In the genomic region with DNA sequence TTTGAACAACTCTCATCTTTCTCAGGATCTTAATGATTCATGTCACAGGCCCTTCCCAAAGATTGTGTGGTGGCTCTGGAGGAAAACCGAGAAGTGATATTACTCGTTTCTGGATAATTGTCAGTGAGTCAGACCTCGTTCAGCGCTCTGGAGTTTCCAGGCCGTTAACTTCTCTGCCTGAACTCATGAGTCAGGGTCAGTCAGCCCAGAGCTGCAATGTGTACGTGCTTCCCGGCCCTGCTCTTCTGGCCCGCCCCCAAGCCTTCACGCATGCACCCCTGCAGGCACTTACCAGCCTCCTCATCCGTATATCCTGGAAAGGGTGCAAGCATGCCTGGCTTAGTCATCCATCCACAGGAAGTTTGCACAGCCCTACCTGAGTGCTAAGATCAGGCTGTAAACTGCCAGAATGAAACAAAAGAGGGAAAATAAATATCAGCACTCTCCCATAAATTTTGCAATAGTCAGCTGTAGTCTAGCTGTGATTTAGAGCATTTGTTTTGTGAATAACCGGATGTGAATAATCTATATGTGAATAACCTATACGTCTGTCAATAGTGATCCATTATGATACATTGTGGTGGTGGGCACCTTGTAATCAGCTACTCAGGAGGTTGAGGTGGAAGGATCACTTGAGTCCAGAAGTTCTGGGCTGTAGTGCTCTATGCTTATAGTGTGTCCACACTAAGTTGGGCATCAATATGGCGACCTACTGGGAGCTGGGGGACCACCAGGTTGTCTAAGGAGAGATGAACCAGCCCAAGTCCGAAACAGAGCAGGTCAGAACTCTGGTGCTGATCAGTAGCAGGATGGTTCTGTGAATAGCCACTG, we compare ENCODE assay signal across 1 cellular context.
A peak's percentile ranks its signal among the peaks of the same experiment; 100 is the strongest.
TF ChIP-seq lines count a peak whose summit lies in the region.

No MANE protein-coding gene starts in this region.

TF ChIP-seq in K562, 482 proteins besides CTCF, POLR2A, EP300 and RAD21 (continued from another document):
- TF ChIP-seq, protein P1, sequence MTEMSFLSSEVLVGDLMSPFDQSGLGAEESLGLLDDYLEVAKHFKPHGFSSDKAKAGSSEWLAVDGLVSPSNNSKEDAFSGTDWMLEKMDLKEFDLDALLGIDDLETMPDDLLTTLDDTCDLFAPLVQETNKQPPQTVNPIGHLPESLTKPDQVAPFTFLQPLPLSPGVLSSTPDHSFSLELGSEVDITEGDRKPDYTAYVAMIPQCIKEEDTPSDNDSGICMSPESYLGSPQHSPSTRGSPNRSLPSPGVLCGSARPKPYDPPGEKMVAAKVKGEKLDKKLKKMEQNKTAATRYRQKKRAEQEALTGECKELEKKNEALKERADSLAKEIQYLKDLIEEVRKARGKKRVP (CRISPR knock-in tag; IDR thresholded peaks at IDR 0.05) = no peak
- TF ChIP-seq JUND (IDR thresholded peaks at IDR 0.05; ENCODE audit: borderline replicate concordance, low read depth, low read length) = peak; percentile 90
- peak; percentile 88 for TF ChIP-seq JUND (tag; IDR thresholded peaks at IDR 0.05; ENCODE audit: borderline replicate concordance, low read depth, low read length)
- peak; percentile 53; the same call in 1 of the 2 replicates for TF ChIP-seq MITF (IDR thresholded peaks at IDR 0.05)
- TF ChIP-seq SNIP1 (IDR thresholded peaks at IDR 0.05; ENCODE audit: low read depth) = no peak
- TF ChIP-seq ARHGAP35 (IDR thresholded peaks at IDR 0.05; ENCODE audit: partially characterized antibody) = no peak
- no peak for TF ChIP-seq ZNF76 (CRISPR knock-in tag; IDR thresholded peaks at IDR 0.05; ENCODE audit: borderline replicate concordance)
- TF ChIP-seq ZKSCAN8 (CRISPR knock-in tag; IDR thresholded peaks at IDR 0.05) = no peak
- TF ChIP-seq HBP1 (CRISPR knock-in tag; IDR thresholded peaks at IDR 0.05) = no peak
- TF ChIP-seq THRAP3 (IDR thresholded peaks at IDR 0.05; ENCODE audit: borderline replicate concordance) = no peak
- TF ChIP-seq ZNF707 (CRISPR knock-in tag; conservative IDR thresholded peaks at IDR 0.05) = no peak
- TF ChIP-seq, protein P2, sequence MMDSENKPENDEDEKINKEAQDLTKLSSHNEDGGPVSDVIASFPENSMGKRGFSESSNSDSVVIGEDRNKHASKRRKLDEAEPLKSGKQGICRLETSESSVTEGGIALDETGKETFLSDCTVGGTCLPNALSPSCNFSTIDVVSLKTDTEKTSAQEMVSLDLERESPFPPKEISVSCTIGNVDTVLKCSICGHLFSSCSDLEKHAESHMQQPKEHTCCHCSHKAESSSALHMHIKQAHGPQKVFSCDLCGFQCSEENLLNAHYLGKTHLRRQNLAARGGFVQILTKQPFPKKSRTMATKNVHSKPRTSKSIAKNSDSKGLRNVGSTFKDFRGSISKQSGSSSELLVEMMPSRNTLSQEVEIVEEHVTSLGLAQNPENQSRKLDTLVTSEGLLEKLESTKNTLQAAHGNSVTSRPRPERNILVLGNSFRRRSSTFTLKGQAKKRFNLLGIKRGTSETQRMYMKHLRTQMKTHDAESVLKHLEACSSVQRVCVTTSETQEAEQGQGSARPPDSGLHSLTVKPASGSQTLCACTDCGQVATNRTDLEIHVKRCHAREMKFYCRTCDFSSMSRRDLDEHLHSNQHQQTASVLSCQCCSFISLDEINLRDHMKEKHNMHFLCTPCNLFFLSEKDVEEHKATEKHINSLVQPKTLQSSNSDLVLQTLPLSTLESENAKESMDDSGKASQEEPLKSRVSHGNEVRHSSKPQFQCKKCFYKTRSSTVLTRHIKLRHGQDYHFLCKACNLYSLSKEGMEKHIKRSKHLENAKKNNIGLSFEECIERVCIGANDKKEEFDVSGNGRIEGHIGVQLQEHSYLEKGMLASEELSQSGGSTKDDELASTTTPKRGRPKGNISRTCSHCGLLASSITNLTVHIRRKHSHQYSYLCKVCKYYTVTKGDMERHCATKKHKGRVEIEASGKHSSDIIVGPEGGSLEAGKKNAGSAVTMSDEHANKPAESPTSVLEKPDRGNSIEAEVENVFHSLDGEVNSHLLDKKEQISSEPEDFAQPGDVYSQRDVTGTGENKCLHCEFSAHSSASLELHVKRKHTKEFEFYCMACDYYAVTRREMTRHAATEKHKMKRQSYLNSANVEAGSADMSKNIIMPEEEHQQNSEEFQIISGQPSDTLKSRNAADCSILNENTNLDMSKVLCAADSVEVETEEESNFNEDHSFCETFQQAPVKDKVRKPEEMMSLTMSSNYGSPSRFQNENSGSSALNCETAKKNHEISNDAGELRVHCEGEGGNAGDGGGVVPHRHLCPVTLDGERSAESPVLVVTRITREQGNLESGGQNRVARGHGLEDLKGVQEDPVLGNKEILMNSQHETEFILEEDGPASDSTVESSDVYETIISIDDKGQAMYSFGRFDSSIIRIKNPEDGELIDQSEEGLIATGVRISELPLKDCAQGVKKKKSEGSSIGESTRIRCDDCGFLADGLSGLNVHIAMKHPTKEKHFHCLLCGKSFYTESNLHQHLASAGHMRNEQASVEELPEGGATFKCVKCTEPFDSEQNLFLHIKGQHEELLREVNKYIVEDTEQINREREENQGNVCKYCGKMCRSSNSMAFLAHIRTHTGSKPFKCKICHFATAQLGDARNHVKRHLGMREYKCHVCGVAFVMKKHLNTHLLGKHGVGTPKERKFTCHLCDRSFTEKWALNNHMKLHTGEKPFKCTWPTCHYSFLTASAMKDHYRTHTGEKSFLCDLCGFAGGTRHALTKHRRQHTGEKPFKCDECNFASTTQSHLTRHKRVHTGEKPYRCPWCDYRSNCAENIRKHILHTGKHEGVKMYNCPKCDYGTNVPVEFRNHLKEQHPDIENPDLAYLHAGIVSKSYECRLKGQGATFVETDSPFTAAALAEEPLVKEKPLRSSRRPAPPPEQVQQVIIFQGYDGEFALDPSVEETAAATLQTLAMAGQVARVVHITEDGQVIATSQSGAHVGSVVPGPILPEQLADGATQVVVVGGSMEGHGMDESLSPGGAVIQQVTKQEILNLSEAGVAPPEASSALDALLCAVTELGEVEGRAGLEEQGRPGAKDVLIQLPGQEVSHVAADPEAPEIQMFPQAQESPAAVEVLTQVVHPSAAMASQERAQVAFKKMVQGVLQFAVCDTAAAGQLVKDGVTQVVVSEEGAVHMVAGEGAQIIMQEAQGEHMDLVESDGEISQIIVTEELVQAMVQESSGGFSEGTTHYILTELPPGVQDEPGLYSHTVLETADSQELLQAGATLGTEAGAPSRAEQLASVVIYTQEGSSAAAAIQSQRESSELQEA (IDR thresholded peaks at IDR 0.05; ENCODE audit: low read depth) = no peak
- TF ChIP-seq GABPB2 (CRISPR knock-in tag; conservative IDR thresholded peaks at IDR 0.05) = no peak
- TF ChIP-seq SNRNP70 (optimal IDR thresholded peaks at IDR 0.05; ENCODE audit: low read depth, low read length) = no peak
- peak; percentile 32 to 57; a peak in 2 of 4 replicates for TF ChIP-seq FOXK2 (conservative IDR thresholded peaks at IDR 0.05 in 1 of 2, IDR thresholded peaks at IDR 0.05 in 1 of 2; ENCODE audit: low read depth in 2 of 2)
- TF ChIP-seq, protein P3, sequence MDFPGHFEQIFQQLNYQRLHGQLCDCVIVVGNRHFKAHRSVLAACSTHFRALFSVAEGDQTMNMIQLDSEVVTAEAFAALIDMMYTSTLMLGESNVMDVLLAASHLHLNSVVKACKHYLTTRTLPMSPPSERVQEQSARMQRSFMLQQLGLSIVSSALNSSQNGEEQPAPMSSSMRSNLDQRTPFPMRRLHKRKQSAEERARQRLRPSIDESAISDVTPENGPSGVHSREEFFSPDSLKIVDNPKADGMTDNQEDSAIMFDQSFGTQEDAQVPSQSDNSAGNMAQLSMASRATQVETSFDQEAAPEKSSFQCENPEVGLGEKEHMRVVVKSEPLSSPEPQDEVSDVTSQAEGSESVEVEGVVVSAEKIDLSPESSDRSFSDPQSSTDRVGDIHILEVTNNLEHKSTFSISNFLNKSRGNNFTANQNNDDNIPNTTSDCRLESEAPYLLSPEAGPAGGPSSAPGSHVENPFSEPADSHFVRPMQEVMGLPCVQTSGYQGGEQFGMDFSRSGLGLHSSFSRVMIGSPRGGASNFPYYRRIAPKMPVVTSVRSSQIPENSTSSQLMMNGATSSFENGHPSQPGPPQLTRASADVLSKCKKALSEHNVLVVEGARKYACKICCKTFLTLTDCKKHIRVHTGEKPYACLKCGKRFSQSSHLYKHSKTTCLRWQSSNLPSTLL (IDR thresholded peaks at IDR 0.05) = no peak
- 0 out of 2 replicates have a peak, but pooled peaks have one; percentile 28 for TF ChIP-seq EGR1 (conservative IDR thresholded peaks at IDR 0.05)
- TF ChIP-seq, protein P4, sequence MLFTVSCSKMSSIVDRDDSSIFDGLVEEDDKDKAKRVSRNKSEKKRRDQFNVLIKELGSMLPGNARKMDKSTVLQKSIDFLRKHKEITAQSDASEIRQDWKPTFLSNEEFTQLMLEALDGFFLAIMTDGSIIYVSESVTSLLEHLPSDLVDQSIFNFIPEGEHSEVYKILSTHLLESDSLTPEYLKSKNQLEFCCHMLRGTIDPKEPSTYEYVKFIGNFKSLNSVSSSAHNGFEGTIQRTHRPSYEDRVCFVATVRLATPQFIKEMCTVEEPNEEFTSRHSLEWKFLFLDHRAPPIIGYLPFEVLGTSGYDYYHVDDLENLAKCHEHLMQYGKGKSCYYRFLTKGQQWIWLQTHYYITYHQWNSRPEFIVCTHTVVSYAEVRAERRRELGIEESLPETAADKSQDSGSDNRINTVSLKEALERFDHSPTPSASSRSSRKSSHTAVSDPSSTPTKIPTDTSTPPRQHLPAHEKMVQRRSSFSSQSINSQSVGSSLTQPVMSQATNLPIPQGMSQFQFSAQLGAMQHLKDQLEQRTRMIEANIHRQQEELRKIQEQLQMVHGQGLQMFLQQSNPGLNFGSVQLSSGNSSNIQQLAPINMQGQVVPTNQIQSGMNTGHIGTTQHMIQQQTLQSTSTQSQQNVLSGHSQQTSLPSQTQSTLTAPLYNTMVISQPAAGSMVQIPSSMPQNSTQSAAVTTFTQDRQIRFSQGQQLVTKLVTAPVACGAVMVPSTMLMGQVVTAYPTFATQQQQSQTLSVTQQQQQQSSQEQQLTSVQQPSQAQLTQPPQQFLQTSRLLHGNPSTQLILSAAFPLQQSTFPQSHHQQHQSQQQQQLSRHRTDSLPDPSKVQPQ (CRISPR knock-in tag; IDR thresholded peaks at IDR 0.05; ENCODE audit: borderline replicate concordance) = no peak
- TF ChIP-seq ZNF347 (CRISPR knock-in tag; IDR thresholded peaks at IDR 0.05; ENCODE audit: low read depth) = no peak
- TF ChIP-seq ZNF511 (CRISPR knock-in tag; IDR thresholded peaks at IDR 0.05) = no peak
- TF ChIP-seq SPI1 (IDR thresholded peaks at IDR 0.05; ENCODE audit: borderline replicate concordance, low read depth, low read length) = peak; percentile 13; the same call in 1 of the 2 replicates
- TF ChIP-seq ZNF589 (CRISPR knock-in tag; IDR thresholded peaks at IDR 0.05; ENCODE audit: low read depth) = no peak
- TF ChIP-seq ZNF436 (CRISPR knock-in tag; IDR thresholded peaks at IDR 0.05) = no peak
- TF ChIP-seq RB1 (IDR thresholded peaks at IDR 0.05; ENCODE audit: low read depth) = 0 out of 2 replicates have a peak, but pooled peaks have one; percentile 5
- TF ChIP-seq NR2C2 (CRISPR knock-in tag; IDR thresholded peaks at IDR 0.05) = no peak
- peak; percentile 74 for TF ChIP-seq NR2C2 (tag; IDR thresholded peaks at IDR 0.05)
- TF ChIP-seq ZNF444 (CRISPR knock-in tag; IDR thresholded peaks at IDR 0.05) = no peak
- TF ChIP-seq CXXC5 (CRISPR knock-in tag; IDR thresholded peaks at IDR 0.05) = peak; percentile 66
- no peak for TF ChIP-seq USF1 (CRISPR knock-in tag; IDR thresholded peaks at IDR 0.05)
- TF ChIP-seq MCM7 (IDR thresholded peaks at IDR 0.05) = no peak
